In the genomic region with DNA sequence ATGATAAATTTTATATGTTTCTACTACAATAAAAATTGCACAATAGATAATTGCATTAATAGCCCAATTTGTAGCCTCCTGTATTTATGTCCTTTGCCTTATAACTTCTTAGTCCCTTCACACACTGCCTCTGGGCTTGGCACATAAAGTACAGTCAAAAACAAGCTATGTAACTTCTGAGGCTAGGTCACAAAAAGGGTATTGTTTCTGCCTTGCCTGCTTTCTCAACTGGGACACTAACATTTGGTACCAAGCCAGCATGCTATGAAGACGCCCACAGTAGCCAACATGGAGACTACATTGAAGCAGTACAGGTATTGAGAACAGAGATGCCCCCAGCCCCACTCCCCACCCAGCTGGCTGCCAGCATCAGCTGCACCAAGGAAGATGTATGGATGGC, we compare ENCODE assay signal across 17 cellular contexts. TPM values are rescaled to one million over a fixed set of nuclear protein-coding genes. Genes with fewer than 3 reads are reported as not detected.
"Had no signal": no experiment of that assay in that cellular context is flagged by ENCODE, and none has a peak within 500 bp of the region (broad histone marks: within the 10 kb centered on the region; RNA-seq: fewer than 3 reads in every experiment).

No MANE protein-coding gene starts in this region.

- FAIRE-seq: bronchial epithelial cell, colon had no signal

- H3K9me3 Mint-ChIP-seq: activated CD4-positive, alpha-beta memory T cell treated with anti-CD3 and anti-CD28 coated beads for 36 hours; activated naive CD8-positive, alpha-beta T cell treated with anti-CD3 and anti-CD28 coated beads for 36 hours; activated T-cell treated with anti-CD3 and anti-CD28 coated beads, Interleukin-2, amount 50 U/mL, for 72 hours; natural killer cell; stimulated activated naive CD8-positive, alpha-beta T cell treated with anti-CD3 and anti-CD28 coated beads, Interleukin-15, Interleukin-2, amounts not matched to agents 100 ng/mL and 50 ng/mL, for 24 hours had no signal

- H3K27ac Mint-ChIP-seq: activated CD4-positive, alpha-beta memory T cell treated with anti-CD3 and anti-CD28 coated beads for 36 hours; activated naive CD8-positive, alpha-beta T cell treated with anti-CD3 and anti-CD28 coated beads for 36 hours; activated T-cell treated with anti-CD3 and anti-CD28 coated beads, Interleukin-2, amount 50 U/mL, for 72 hours; natural killer cell; progenitor cell of endocrine pancreas; stimulated activated naive CD8-positive, alpha-beta T cell treated with anti-CD3 and anti-CD28 coated beads, Interleukin-15, Interleukin-2, amounts not matched to agents 100 ng/mL and 50 ng/mL, for 24 hours had no signal

- H3K27me3 Mint-ChIP-seq: activated CD4-positive, alpha-beta memory T cell treated with anti-CD3 and anti-CD28 coated beads for 36 hours; activated naive CD8-positive, alpha-beta T cell treated with anti-CD3 and anti-CD28 coated beads for 36 hours; progenitor cell of endocrine pancreas; stimulated activated naive CD8-positive, alpha-beta T cell treated with anti-CD3 and anti-CD28 coated beads, Interleukin-15, Interleukin-2, amounts not matched to agents 100 ng/mL and 50 ng/mL, for 24 hours had no signal

- DNase-seq: activated CD4-positive, alpha-beta memory T cell treated with anti-CD3 and anti-CD28 coated beads for 36 hours; activated CD4-positive, alpha-beta T cell treated with anti-CD3 and anti-CD28 coated beads for 1 hour; activated CD8-positive, alpha-beta memory T cell treated with anti-CD3 and anti-CD28 coated beads, Interleukin-2, amount 50 U/mL, for 4 hours; activated gamma-delta T cell treated with Interleukin-2 at 50 U/mL for 16 hours; activated naive CD8-positive, alpha-beta T cell treated with anti-CD3 and anti-CD28 coated beads for 36 hours; activated T-cell treated with anti-CD3 and anti-CD28 coated beads, Interleukin-2, amount 50 U/mL, for 72 hours; gastrocnemius medialis; natural killer cell; SIG-M5; stimulated activated CD4-positive, alpha-beta T cell treated with anti-CD3 and anti-CD28 coated beads, Interleukin-4, amount 100 ng/mL, for 1 hour; stimulated activated CD8-positive, alpha-beta memory T cell treated with anti-CD3 and anti-CD28 coated beads, Interleukin-4, amount 100 ng/mL, for 48 hours; trophoblast cell had no signal

- ATAC-seq: activated T-cell treated with anti-CD3 and anti-CD28 coated beads, Interleukin-2, amount 50 U/mL, for 72 hours; gastrocnemius medialis; natural killer cell had no signal

- H3K9me3 ChIP-seq: gastrocnemius medialis had no signal

- H3K36me3 Mint-ChIP-seq: activated CD4-positive, alpha-beta memory T cell treated with anti-CD3 and anti-CD28 coated beads for 36 hours; activated naive CD8-positive, alpha-beta T cell treated with anti-CD3 and anti-CD28 coated beads for 36 hours; natural killer cell had no signal

- H3K27me3 ChIP-seq: gastrocnemius medialis had no signal

- H3K36me3 ChIP-seq: gastrocnemius medialis had no signal

- H3K4me3 Mint-ChIP-seq: activated CD4-positive, alpha-beta memory T cell treated with anti-CD3 and anti-CD28 coated beads for 36 hours; activated naive CD8-positive, alpha-beta T cell treated with anti-CD3 and anti-CD28 coated beads for 36 hours; activated T-cell treated with anti-CD3 and anti-CD28 coated beads, Interleukin-2, amount 50 U/mL, for 72 hours; natural killer cell; stimulated activated naive CD8-positive, alpha-beta T cell treated with anti-CD3 and anti-CD28 coated beads, Interleukin-15, Interleukin-2, amounts not matched to agents 100 ng/mL and 50 ng/mL, for 24 hours had no signal

- H3K4me1 Mint-ChIP-seq: activated naive CD8-positive, alpha-beta T cell treated with anti-CD3 and anti-CD28 coated beads for 36 hours had no signal

- H3K4me3 ChIP-seq: gastrocnemius medialis had no signal

RNA-seq across cellular contexts. Expression of gene SLC3A1, which starts 5.4 kb away (rescaled TPM):
- total RNA-seq: activated naive CD8-positive, alpha-beta T cell treated with anti-CD3 and anti-CD28 coated beads for 36 hours; bronchial epithelial cell; fibroblast of lung had no signal
- polyA plus RNA-seq: fibroblast of lung had no signal
